In genomic region chr2:37464064-37464463, GRCh38 we compare ENCODE assay signal across 1 cellular context.
TF ChIP-seq lines count a peak whose summit lies in the region.

No MANE protein-coding gene starts in this region.

TF ChIP-seq in K562, 482 proteins besides CTCF, POLR2A, EP300 and RAD21 (continued from another document):
- TF ChIP-seq ZBTB2 (IDR thresholded peaks at IDR 0.05) (no peak), ZBTB7A (IDR thresholded peaks at IDR 0.05; ENCODE audit: borderline replicate concordance, control insufficient read depth, low read depth, low read length) (no peak), TRIM25 (IDR thresholded peaks at IDR 0.05; ENCODE audit: borderline replicate concordance) (no peak), MTF1 (CRISPR knock-in tag; IDR thresholded peaks at IDR 0.05; ENCODE audit: borderline replicate concordance) (no peak), BRCA1 (IDR thresholded peaks at IDR 0.05) (no peak), BRCA1 (CRISPR knock-in tag; IDR thresholded peaks at IDR 0.05) (no peak), BRD9 (IDR thresholded peaks at IDR 0.05; ENCODE audit: low read depth, partially characterized antibody) (no peak), RBM25 (IDR thresholded peaks at IDR 0.05; ENCODE audit: low read depth, low read length, severe bottlenecking) (no peak), ZNF165 (CRISPR knock-in tag; IDR thresholded peaks at IDR 0.05; ENCODE audit: borderline replicate concordance) (no peak), KLF6 (CRISPR knock-in tag; IDR thresholded peaks at IDR 0.05; ENCODE audit: borderline replicate concordance) (no peak), MED1 (CRISPR knock-in tag; IDR thresholded peaks at IDR 0.05; ENCODE audit: borderline replicate concordance) (no peak), KAT8 (IDR thresholded peaks at IDR 0.05; ENCODE audit: low read depth) (no peak), SRSF1 (IDR thresholded peaks at IDR 0.05; ENCODE audit: low read depth, low read length) (no peak), ZNF639 (CRISPR knock-in tag; conservative IDR thresholded peaks at IDR 0.05 in 1 of 2, IDR thresholded peaks at IDR 0.05 in 1 of 2) (no peak), STAT5A (IDR thresholded peaks at IDR 0.05; ENCODE audit: borderline replicate concordance, low read length) (no peak), RBM14 (IDR thresholded peaks at IDR 0.05; ENCODE audit: borderline replicate concordance, insufficient read depth, low read depth, low read length) (no peak), JUNB (CRISPR knock-in tag; conservative IDR thresholded peaks at IDR 0.05) (no peak), CBFA2T2 (conservative IDR thresholded peaks at IDR 0.05) (0 out of 2 replicates have a peak, but pooled peaks have one; percentile 36), ZNF444 (CRISPR knock-in tag; IDR thresholded peaks at IDR 0.05) (no peak), RAD51 (IDR thresholded peaks at IDR 0.05; ENCODE audit: borderline replicate concordance, low read depth) (peak; percentile 46; the same call in 1 of the 2 replicates), TEAD4 (IDR thresholded peaks at IDR 0.05; ENCODE audit: low read length) (peak; percentile 57; the same call in 1 of the 2 replicates), TEAD4 (CRISPR knock-in tag; IDR thresholded peaks at IDR 0.05; ENCODE audit: borderline replicate concordance) (no peak), NELFE (IDR thresholded peaks at IDR 0.05; ENCODE audit: insufficient read depth, insufficient read length) (no peak), HLTF (IDR thresholded peaks at IDR 0.05) (no peak), TEAD1 (CRISPR knock-in tag; IDR thresholded peaks at IDR 0.05) (no peak), U2AF2 (optimal IDR thresholded peaks at IDR 0.05; ENCODE audit: low read depth, low read length) (no peak), MAX (CRISPR knock-in tag; IDR thresholded peaks at IDR 0.05) (no peak), RERE (CRISPR knock-in tag; IDR thresholded peaks at IDR 0.05; ENCODE audit: borderline replicate concordance) (no peak), OTX1 (CRISPR knock-in tag; IDR thresholded peaks at IDR 0.05) (no peak), TOE1 (IDR thresholded peaks at IDR 0.05; ENCODE audit: borderline replicate concordance) (peak; percentile 79), TOE1 (CRISPR knock-in tag; IDR thresholded peaks at IDR 0.05; ENCODE audit: borderline replicate concordance, low read depth) (no peak), HEY1 (CRISPR knock-in tag; IDR thresholded peaks at IDR 0.05; ENCODE audit: borderline replicate concordance) (no peak), ETV1 (tag; conservative IDR thresholded peaks at IDR 0.05; ENCODE audit: low read depth) (no peak), ZNF347 (CRISPR knock-in tag; IDR thresholded peaks at IDR 0.05; ENCODE audit: low read depth) (no peak), KHSRP (IDR thresholded peaks at IDR 0.05) (no peak), E2F5 (CRISPR knock-in tag; IDR thresholded peaks at IDR 0.05) (no peak), SMAD4 (CRISPR knock-in tag; conservative IDR thresholded peaks at IDR 0.05) (peak; percentile 55; the same call in 1 of the 2 replicates), ZBTB1 (CRISPR knock-in tag; IDR thresholded peaks at IDR 0.05; ENCODE audit: borderline replicate concordance, low read depth) (no peak), USF2 (CRISPR knock-in tag; IDR thresholded peaks at IDR 0.05) (0 out of 2 replicates have a peak, but pooled peaks have one; percentile 8), POLR2H (tag; IDR thresholded peaks at IDR 0.05; ENCODE audit: low read depth) (no peak), KLF13 (tag; IDR thresholded peaks at IDR 0.05; ENCODE audit: borderline replicate concordance, low read depth) (no peak), TFE3 (CRISPR knock-in tag; IDR thresholded peaks at IDR 0.05) (peak; percentile 98)
